6 cellular contexts compared by ENCODE assay signal in genomic region chr6:30687659-30688431, GRCh38. TPM values are rescaled to one million over a fixed set of nuclear protein-coding genes. Genes with fewer than 3 reads are reported as not detected.
DNase-seq lines count a peak whose midpoint lies in the region; ATAC-seq and TF ChIP-seq lines count a peak whose summit lies in the region.

No MANE protein-coding gene starts in this region.

- H3K36me3 ChIP-seq in CD4-positive, alpha-beta memory T cell (ENCODE audit: insufficient read depth, low read length), result no peaks in the 10 kb centered on the region

- peak overlapping the region; percentile 93 to 100 for H3K4me3 ChIP-seq in CD4-positive, alpha-beta memory T cell (ENCODE audit: low read length in 2 of 2)
- H3K4me3 ChIP-seq in right cardiac atrium (ENCODE audit: low read length), result peak overlapping the region; percentile 88

- TF ChIP-seq CTCF in type B pancreatic cell (conservative IDR thresholded peaks at IDR 0.05), result no peak

- H3K4me1 Mint-ChIP-seq in CD4-positive, alpha-beta memory T cell, result peaks cover 34 to 64% (median 41%) of the 10 kb centered on the region in 4 donors
- peaks cover 57% of the 10 kb centered on the region for H3K4me1 Mint-ChIP-seq in type B pancreatic cell (ENCODE audit: unreplicated experiment)

- no peaks in the 10 kb centered on the region for H3K27me3 Mint-ChIP-seq in CD4-positive, alpha-beta memory T cell
- no peaks in the 10 kb centered on the region for H3K27me3 Mint-ChIP-seq in type B pancreatic cell

- CTCF ChIA-PET in CD4-positive, alpha-beta memory T cell (lab: Charles Lee; ENCODE audit: partially characterized antibody), result interaction anchor here (1.2 to 3.7 kb wide), 4 partner anchors 9 to 42 kb away, joined by 3 to 29 read pairs (median 16); partner anchors contain the start of gene MDC1

- no peak for DNase-seq in CD4-positive, alpha-beta memory T cell
- DNase-seq in RKO (ENCODE audit: low spot score) (peak; percentile 79), right cardiac atrium (peak; percentile 63 to 84 (median 82)), type B pancreatic cell (ENCODE audit: extremely low spot score, unreplicated experiment) (no peak), GOT3 (lab: John Stamatoyannopoulos, UW) (no peak)
- no peak for DNase-seq in stimulated activated CD4-positive, alpha-beta T cell treated with anti-CD3 and anti-CD28 coated beads, Interleukin-2, amount 100 ng/mL, for 48 hours

- POLR2A ChIA-PET in CD4-positive, alpha-beta memory T cell (lab: Charles Lee; ENCODE audit: partially characterized antibody), result interaction anchor here (0.7 to 47.0 kb wide), 7 partner anchors 2 to 136 kb away, joined by 3 to 1474 read pairs (median 5); partner anchors contain the start of genes C6orf136, DHX16, MDC1 and MRPS18B

- no peak for ATAC-seq in right cardiac atrium

- WGBS in right cardiac atrium, result 9% methylated on average over 22 of the region's 22 CpGs

- peaks cover 17 to 36% of the 10 kb centered on the region in 2 donors for H3K36me3 Mint-ChIP-seq in CD4-positive, alpha-beta memory T cell
- peaks cover 7% of the 10 kb centered on the region for H3K36me3 Mint-ChIP-seq in type B pancreatic cell

- peak overlapping the region; percentile 88 to 99 (median 96) for H3K27ac Mint-ChIP-seq in CD4-positive, alpha-beta memory T cell
- H3K27ac Mint-ChIP-seq in type B pancreatic cell, result peak overlapping the region; percentile 81

- peak overlapping the region; percentile 97 to 100 (median 99) for H3K4me3 Mint-ChIP-seq in CD4-positive, alpha-beta memory T cell
- peak overlapping the region; percentile 99 for H3K4me3 Mint-ChIP-seq in type B pancreatic cell

- peaks cover 0 to 3% (median 0%) of the 10 kb centered on the region in 8 donors for H3K9me3 Mint-ChIP-seq in CD4-positive, alpha-beta memory T cell
- H3K9me3 Mint-ChIP-seq in type B pancreatic cell, result no peaks in the 10 kb centered on the region

- H3K27ac ChIP-seq in CD4-positive, alpha-beta memory T cell (ENCODE audit: low read depth, low read length), result peak overlapping the region; percentile 94
- peak overlapping the region; percentile 99 for H3K27ac ChIP-seq in right cardiac atrium (ENCODE audit: low read length)

- no peaks in the 10 kb centered on the region for H3K27me3 ChIP-seq in CD4-positive, alpha-beta memory T cell (ENCODE audit: insufficient read depth, low read length)
- no peaks in the 10 kb centered on the region for H3K27me3 ChIP-seq in right cardiac atrium (ENCODE audit: control insufficient read depth, insufficient read depth)

- H3K4me1 ChIP-seq in CD4-positive, alpha-beta memory T cell (ENCODE audit: insufficient read depth, low read length), result peaks cover 40% of the 10 kb centered on the region
- H3K4me1 ChIP-seq in right cardiac atrium (ENCODE audit: control insufficient read depth, insufficient read depth, low read length), result peaks cover 8% of the 10 kb centered on the region

- intact Hi-C loops in CD4-positive, alpha-beta memory T cell (cut with micrococcal nuclease), result loop anchor here (1.0 kb wide), 1 partner anchor 29 kb away; the partner anchor contains the start of gene MDC1
- intact Hi-C loops in right cardiac atrium (cut with DNase I), result loop anchor here in 1 of 4 donors (2.0 kb wide), 1 partner anchor 33 kb away; the partner anchor contains the start of gene TUBB

- H3K9me3 ChIP-seq in CD4-positive, alpha-beta memory T cell (ENCODE audit: control insufficient read depth in 1 of 2, low read length in 2 of 2), result no peaks in the 10 kb centered on the region
- no peaks in the 10 kb centered on the region for H3K9me3 ChIP-seq in right cardiac atrium (ENCODE audit: control insufficient read depth, low read length)

RNA-seq across cellular contexts. Expression of gene PPP1R18, which starts 1.4 kb away (rescaled TPM):
- 100 to 1,000 TPM; 122 to 127 TPM for total RNA-seq in CD4-positive, alpha-beta memory T cell
- polyA plus RNA-seq in CD4-positive, alpha-beta memory T cell, result 100 to 1,000 TPM in 1 of 2 donors, 10 to 100 TPM in 1; 68.2 to 117 TPM
- total RNA-seq in right cardiac atrium (10 to 100 TPM; 21.8 to 33.9 (median 23.5) TPM), type B pancreatic cell (ENCODE audit: low replicate concordance) (16.8 and 33.1 TPM in 2 replicates)
- polyA plus RNA-seq in right cardiac atrium, result 23.1 TPM

RNA-seq across cellular contexts. Expression of gene NRM, which starts 2.9 kb away (rescaled TPM):
- total RNA-seq in CD4-positive, alpha-beta memory T cell, result 1 to 10 TPM; 6.4 to 6.6 TPM
- polyA plus RNA-seq in CD4-positive, alpha-beta memory T cell, result 10 to 100 TPM in 1 of 2 donors, 1 to 10 TPM in 1; 9.1 to 15.8 TPM
- 1 to 10 TPM; 2.5 to 5.8 (median 5.0) TPM for total RNA-seq in right cardiac atrium
- polyA plus RNA-seq in right cardiac atrium, result 5.3 TPM
- 21.8 and 48.9 TPM in 2 replicates for total RNA-seq in type B pancreatic cell (ENCODE audit: low replicate concordance)

RNA-seq across cellular contexts. Expression of gene DHX16, which starts 15.0 kb away (rescaled TPM):
- 10 to 100 TPM; 53.4 to 54.6 TPM for total RNA-seq in CD4-positive, alpha-beta memory T cell
- 10 to 100 TPM; 22.0 to 30.2 TPM for polyA plus RNA-seq in CD4-positive, alpha-beta memory T cell
- total RNA-seq in right cardiac atrium (10 to 100 TPM; 18.2 to 23.4 (median 20.4) TPM), type B pancreatic cell (ENCODE audit: low replicate concordance) (29.0 and 29.6 TPM in 2 replicates)
- polyA plus RNA-seq in right cardiac atrium, result 17.0 TPM

RNA-seq across cellular contexts. Expression of gene MDC1, which starts 29.2 kb away (rescaled TPM):
- total RNA-seq in CD4-positive, alpha-beta memory T cell, result 10 to 100 TPM; 60.7 to 73.5 TPM
- polyA plus RNA-seq in CD4-positive, alpha-beta memory T cell, result 1 to 10 TPM in 1 of 2 donors, not detected in 1; 9.8 TPM
- 10 to 100 TPM; 20.7 to 26.6 (median 24.2) TPM for total RNA-seq in right cardiac atrium
- 11.1 TPM for polyA plus RNA-seq in right cardiac atrium
- total RNA-seq in type B pancreatic cell (ENCODE audit: low replicate concordance), result 30.1 and 71.3 TPM in 2 replicates

RNA-seq across cellular contexts. Expression of gene TUBB, which starts 32.3 kb away (rescaled TPM):
- total RNA-seq in CD4-positive, alpha-beta memory T cell, result 100 to 1,000 TPM; 285 to 300 TPM
- polyA plus RNA-seq in CD4-positive, alpha-beta memory T cell, result 100 to 1,000 TPM in 1 of 2 donors, 10 to 100 TPM in 1; 74.8 to 142 TPM
- total RNA-seq in right cardiac atrium (100 to 1,000 TPM; 130 to 250 (median 200) TPM), type B pancreatic cell (ENCODE audit: low replicate concordance) (560 and 1,225 TPM in 2 replicates)
- 170 TPM for polyA plus RNA-seq in right cardiac atrium

Comparison
In these comparisons a context has a peak if more than half of its experiments do, and no peak if none do; other contexts are left out.
1. DNase-seq: peak in RKO (single experiment) and right cardiac atrium (3 of 3); none in CD4-positive, alpha-beta memory T cell (0 of 5), type B pancreatic cell (single experiment), GOT3 (single experiment) and stimulated activated CD4-positive, alpha-beta T cell treated with anti-CD3 and anti-CD28 coated beads, Interleukin-2, amount 100 ng/mL, for 48 hours (0 of 2).